Comparison of ENCODE assay signal across 8 cellular contexts in genomic region chr17:50908860-50909764, GRCh38. TPM values are rescaled to one million over a fixed set of nuclear protein-coding genes. Genes with fewer than 3 reads are reported as not detected.
A peak's percentile ranks its signal among the peaks of the same experiment; 100 is the strongest.
DNase-seq lines count a peak whose midpoint lies in the region; ATAC-seq and TF ChIP-seq lines count a peak whose summit lies in the region.

No MANE protein-coding gene starts in this region.

- H3K9me3 ChIP-seq in PC-3 (ENCODE audit: low read length) (no peaks in the 10 kb centered on the region), mammary epithelial cell (replicated peaks; ENCODE audit: insufficient read depth, low read length) (no peaks in the 10 kb centered on the region), neural progenitor cell (ENCODE audit: low read depth) (no peaks in the 10 kb centered on the region)

- H2AFZ ChIP-seq in PC-3 (ENCODE audit: low read length) (no peak overlapping the region), mammary epithelial cell (ENCODE audit: low read depth, low read length) (peak overlapping the region; percentile 60), neural progenitor cell (replicated peaks) (no peak overlapping the region)

- H3K4me3 ChIP-seq in PC-3 (ENCODE audit: low read length): no peak overlapping the region
- no peak overlapping the region for H3K4me3 ChIP-seq in mammary epithelial cell (replicated peaks in 1 of 3; ENCODE audit: insufficient read depth in 1 of 3, low read depth in 2 of 3, low read length in 3 of 3)
- H3K4me3 ChIP-seq in neural progenitor cell: no peak overlapping the region

- DNase-seq in Calu3 (peak; percentile 81), PC-3 (no peak), mammary epithelial cell (no peak), neural progenitor cell (ENCODE audit: low spot score) (peak; percentile 55), foreskin keratinocyte (no peak), RKO (ENCODE audit: low spot score) (no peak)

- ATAC-seq in PC-3 (peak; percentile 19; the same call in 1 of the 2 replicates), foreskin keratinocyte (no peak), HG03432 (IDR thresholded peaks at IDR 0.05; ENCODE audit: unreplicated experiment) (no peak), HG02852 (IDR thresholded peaks at IDR 0.05; ENCODE audit: unreplicated experiment) (no peak)

- H3K4me1 Mint-ChIP-seq in Calu3 (ENCODE audit: low read depth, unreplicated experiment) (peaks cover 44% of the 10 kb centered on the region), neural progenitor cell (peaks cover 56% of the 10 kb centered on the region)

- H3K27ac Mint-ChIP-seq in Calu3 (ENCODE audit: unreplicated experiment): peak overlapping the region; percentile 48
- peak overlapping the region; percentile 86 for H3K27ac Mint-ChIP-seq in neural progenitor cell

- H3K9me3 Mint-ChIP-seq in Calu3 (ENCODE audit: low read depth, unreplicated experiment) (no peaks in the 10 kb centered on the region), neural progenitor cell (no peaks in the 10 kb centered on the region)

- H3K27me3 Mint-ChIP-seq in Calu3 (ENCODE audit: unreplicated experiment) (no peaks in the 10 kb centered on the region), neural progenitor cell (ENCODE audit: insufficient read depth, low read depth) (peaks cover 13% of the 10 kb centered on the region)

- peak overlapping the region; percentile 49 for H3K4me3 Mint-ChIP-seq in Calu3 (ENCODE audit: low read depth, unreplicated experiment)
- peak overlapping the region; percentile 30 for H3K4me3 Mint-ChIP-seq in neural progenitor cell

- CTCF ChIA-PET in Calu3 (lab: Charles Lee): interaction anchor here (0.8 to 1.8 kb wide), 5 partner anchors 10 to 39 kb away, joined by 3 to 6 read pairs (median 5); no protein-coding TSS in a partner anchor
- CTCF ChIA-PET in PC-3 (lab: Charles Lee): no interaction called here
- CTCF ChIA-PET in mammary epithelial cell (lab: Charles Lee; ENCODE audit: low non-redundant PET): no interaction called here

- H3K79me2 ChIP-seq in PC-3 (ENCODE audit: low read length): no peaks in the 10 kb centered on the region
- no peaks in the 10 kb centered on the region for H3K79me2 ChIP-seq in mammary epithelial cell (ENCODE audit: insufficient read depth, low read length)
- H3K79me2 ChIP-seq in neural progenitor cell (ENCODE audit: low read depth): no peaks in the 10 kb centered on the region

- in situ Hi-C loops in mammary epithelial cell (cut with MboI; ENCODE audit: low sequenced_read_pairs in 2 of 2): no loop called here

- H3K27ac ChIP-seq in PC-3 (ENCODE audit: low read length) (no peak overlapping the region), mammary epithelial cell (ENCODE audit: insufficient read depth, low read depth, low read length) (no peak overlapping the region), neural progenitor cell (no peak overlapping the region), foreskin keratinocyte (no peak overlapping the region)

- H3K27me3 ChIP-seq in PC-3 (ENCODE audit: low read length): no peaks in the 10 kb centered on the region
- H3K27me3 ChIP-seq in mammary epithelial cell (ENCODE audit: insufficient read depth, low read length): no peaks in the 10 kb centered on the region
- no peaks in the 10 kb centered on the region for H3K27me3 ChIP-seq in neural progenitor cell
- no peaks in the 10 kb centered on the region for H3K27me3 ChIP-seq in foreskin keratinocyte

- dilution Hi-C loops in mammary epithelial cell (cut with HindIII; ENCODE audit: low sequenced_read_pairs): no loop called here

- H3K4me1 ChIP-seq in PC-3 (ENCODE audit: insufficient read depth, low read length) (peaks cover 16% of the 10 kb centered on the region), mammary epithelial cell (ENCODE audit: insufficient read depth, low read length) (peaks cover 31% of the 10 kb centered on the region), neural progenitor cell (peaks cover 42% of the 10 kb centered on the region), foreskin keratinocyte (peaks cover 17% of the 10 kb centered on the region)

- H3K36me3 ChIP-seq in PC-3 (ENCODE audit: low read depth, low read length) (no peaks in the 10 kb centered on the region), mammary epithelial cell (ENCODE audit: insufficient read depth, low read length) (no peaks in the 10 kb centered on the region), neural progenitor cell (no peaks in the 10 kb centered on the region)

- H3F3A ChIP-seq in PC-3 (ENCODE audit: low read length, unreplicated experiment) (no peaks in the 10 kb centered on the region), neural progenitor cell (ENCODE audit: low read depth) (peaks cover 40% of the 10 kb centered on the region)

- peak; percentile 22 for TF ChIP-seq CTCF in Calu3 (IDR thresholded peaks at IDR 0.05; ENCODE audit: unreplicated experiment)
- no peak for TF ChIP-seq CTCF in PC-3 (conservative IDR thresholded peaks at IDR 0.05; ENCODE audit: low read depth, low read length)
- no peak for TF ChIP-seq CTCF in mammary epithelial cell (conservative IDR thresholded peaks at IDR 0.05 in 1 of 2, IDR thresholded peaks at IDR 0.05 in 1 of 2; ENCODE audit: extremely low read depth in 1 of 2, insufficient read depth in 1 of 2, low read depth in 1 of 2, low read length in 2 of 2)
- TF ChIP-seq CTCF in neural progenitor cell (IDR thresholded peaks at IDR 0.05): no peak
- no peak for TF ChIP-seq CTCF in foreskin keratinocyte (conservative IDR thresholded peaks at IDR 0.05)

- WGBS in mammary epithelial cell (ENCODE audit: low coverage, missing lambda C conversion rate): 58% methylated on average over 12 of the region's 16 CpGs

- H3K4me2 ChIP-seq in PC-3 (ENCODE audit: low read length): no peak overlapping the region
- H3K4me2 ChIP-seq in mammary epithelial cell (ENCODE audit: insufficient read depth, low read depth, low read length): no peak overlapping the region
- no peak overlapping the region for H3K4me2 ChIP-seq in neural progenitor cell

- H3K9ac ChIP-seq in PC-3 (ENCODE audit: low read length): no peak overlapping the region
- H3K9ac ChIP-seq in mammary epithelial cell (ENCODE audit: insufficient read depth, low read length): no peak overlapping the region
- H3K9ac ChIP-seq in neural progenitor cell: no peak overlapping the region

- no peaks in the 10 kb centered on the region for H3K9me2 ChIP-seq in PC-3 (replicated peaks; ENCODE audit: low read length)

- H4K20me1 ChIP-seq in PC-3 (ENCODE audit: low read length): no peaks in the 10 kb centered on the region
- H4K20me1 ChIP-seq in mammary epithelial cell (ENCODE audit: insufficient read depth, low read length): no peaks in the 10 kb centered on the region
- H4K20me1 ChIP-seq in neural progenitor cell (ENCODE audit: low read depth): no peaks in the 10 kb centered on the region

- H3K36me3 Mint-ChIP-seq in Calu3 (ENCODE audit: insufficient read depth, unreplicated experiment) (peaks cover 19% of the 10 kb centered on the region), neural progenitor cell (no peaks in the 10 kb centered on the region)

- intact Hi-C loops in Calu3 (cut with micrococcal nuclease; ENCODE audit: unreplicated experiment): loop anchor here (5.0 kb wide), 1 partner anchor 42 kb away; the partner anchor contains the start of gene TOB1
- intact Hi-C loops in PC-3 (cut with micrococcal nuclease): no loop called here
- intact Hi-C loops in mammary epithelial cell (cut with micrococcal nuclease): no loop called here

- BruUV-seq in Calu3 (replicated peaks; lab: Mats Ljungman, UMichigan): no TSS peak
- no TSS peak for BruUV-seq in PC-3 (replicated peaks; lab: Mats Ljungman, UMichigan)
- BruUV-seq in mammary epithelial cell (replicated peaks; lab: Mats Ljungman, UMichigan): no TSS peak

- POLR2A ChIA-PET in PC-3 (lab: Charles Lee; ENCODE audit: unreplicated experiment): no interaction called here

RNA-seq across cellular contexts. Expression of gene TOB1, which starts 43.0 kb away (rescaled TPM):
- total RNA-seq in Calu3 (2022) (177 and 241 TPM in 2 replicates), PC-3 (2014; rRNA removed) (28.7 and 39.3 TPM in 2 replicates), mammary epithelial cell (100 to 1,000 TPM in 1 of 2 donors, 10 to 100 TPM in 1; 51.2 to 149 TPM), neural progenitor cell (ENCODE audit: low replicate concordance) (13.6 and 18.2 TPM in 2 replicates), foreskin keratinocyte (45.2 and 49.1 TPM in 2 replicates)
- polyA plus RNA-seq in mammary epithelial cell (89.6 TPM), foreskin keratinocyte (31.7 and 35.3 TPM in 2 replicates)
- 94.4 TPM for polyA minus RNA-seq in mammary epithelial cell

Comparison
In these comparisons a context has a peak if more than half of its experiments do, and no peak if none do; other contexts are left out.
1. DNase-seq: peak in Calu3 (single experiment) and neural progenitor cell (single experiment); none in PC-3 (single experiment), mammary epithelial cell (single experiment), foreskin keratinocyte (0 of 2) and RKO (single experiment).